19 cellular contexts compared by ENCODE assay signal in the genomic region with DNA sequence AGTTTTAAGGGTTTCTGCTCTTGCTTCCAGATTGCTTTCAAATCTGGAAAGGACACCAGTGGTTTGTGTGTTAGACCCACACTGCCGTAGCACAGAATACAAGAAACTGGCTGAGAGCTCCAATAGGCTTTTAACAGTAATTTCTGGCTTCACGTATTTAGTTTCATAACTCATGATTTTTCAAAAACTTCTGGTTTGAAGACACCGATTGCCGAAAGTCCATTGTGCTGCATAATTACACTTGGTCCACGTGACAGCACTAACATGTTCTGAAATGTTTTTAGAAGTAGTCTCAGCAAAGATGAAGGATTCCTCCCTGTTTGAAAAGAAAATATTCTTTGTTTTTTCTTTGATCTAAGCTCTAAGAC. TPM values are rescaled to one million over a fixed set of nuclear protein-coding genes. Genes with fewer than 3 reads are reported as not detected.
DNase-seq lines count a peak whose midpoint lies in the region; ATAC-seq, FAIRE-seq and TF ChIP-seq lines count a peak whose summit lies in the region.
"Had no signal": no experiment of that assay in that cellular context is flagged by ENCODE, and none has a peak within 500 bp of the region (broad histone marks: within the 10 kb centered on the region; RNA-seq: fewer than 3 reads in every experiment).

No MANE protein-coding gene starts in this region.

- H3K27ac Mint-ChIP-seq in activated T-cell treated with anti-CD3 and anti-CD28 coated beads, Interleukin-2, amount 50 U/mL, for 72 hours = no peak overlapping the region
- H3K27ac Mint-ChIP-seq: memory B cell; T-helper 2 cell treated with Interferon-gamma antibody and Interleukin-4, amounts not matched to agents 5 μg/mL and 100 μg/mL, for 36 hours had no signal

- peaks cover 0 to 2% of the 10 kb centered on the region in 2 donors for H3K9me3 Mint-ChIP-seq in activated T-cell treated with anti-CD3 and anti-CD28 coated beads, Interleukin-2, amount 50 U/mL, for 72 hours
- H3K9me3 Mint-ChIP-seq: memory B cell; T-helper 2 cell treated with Interferon-gamma antibody and Interleukin-4, amounts not matched to agents 5 μg/mL and 100 μg/mL, for 36 hours had no signal

- no peaks in the 10 kb centered on the region for H3K4me1 Mint-ChIP-seq in activated T-cell treated with anti-CD3 and anti-CD28 coated beads, Interleukin-2, amount 50 U/mL, for 72 hours (ENCODE audit: low read depth)
- H3K4me1 Mint-ChIP-seq: memory B cell had no signal

- no peak for FAIRE-seq in H54 (lab: Jason Lieb, UNC)
- FAIRE-seq: endometrium had no signal

- H3K9me3 ChIP-seq in right cardiac atrium (ENCODE audit: control insufficient read depth, low read length) = no peaks in the 10 kb centered on the region
- H3K9me3 ChIP-seq in heart right ventricle = no peaks in the 10 kb centered on the region
- H3K9me3 ChIP-seq in vagina = no peaks in the 10 kb centered on the region
- H3K9me3 ChIP-seq: HAP-1, neutrophil, spleen had no signal

- ATAC-seq in right cardiac atrium = no peak
- no peak for ATAC-seq in heart right ventricle
- peak; percentile 8 for ATAC-seq in sciatic nerve
- no peak for ATAC-seq in activated T-cell treated with anti-CD3 and anti-CD28 coated beads, Interleukin-2, amount 50 U/mL, for 72 hours (replicated peaks in 1 of 2)

- TF ChIP-seq CTCF in heart right ventricle (IDR thresholded peaks at IDR 0.05) (no peak), fibroblast of the aortic adventitia (IDR thresholded peaks at IDR 0.05; ENCODE audit: insufficient read depth, low read length) (no peak), vagina (IDR thresholded peaks at IDR 0.05) (no peak), brain microvascular endothelial cell (IDR thresholded peaks at IDR 0.05; ENCODE audit: low read depth, low read length, missing control alignments) (no peak)

- intact Hi-C loops in right cardiac atrium (cut with DNase I) = no loop called here
- intact Hi-C loops in heart right ventricle (cut with DNase I) = loop anchor here in 7 of 10 donors (5.0 to 10.0 kb wide), 7 partner anchors 50 to 232 kb away; no protein-coding TSS in a partner anchor
- intact Hi-C loops in sciatic nerve (cut with DNase I) = no loop called here
- intact Hi-C loops in vagina (cut with DNase I) = loop anchor here (5.0 kb wide), 1 partner anchor 110 kb away; no protein-coding TSS in a partner anchor

- in situ Hi-C loops in brain microvascular endothelial cell (cut with HindIII; ENCODE audit: low pct_ligation_motif_present, low sequenced_read_pairs) = no loop called here

- 65% methylated on average over 5 of the region's 5 CpGs for WGBS in right cardiac atrium
- 84 to 86% methylated on average over 5 of the region's 5 CpGs for WGBS in heart right ventricle, 2 donors

- peaks cover 6% of the 10 kb centered on the region for H3K4me1 ChIP-seq in right cardiac atrium (ENCODE audit: control insufficient read depth, insufficient read depth, low read length)
- peaks cover 0 to 39% (median 25%) of the 10 kb centered on the region in 9 donors for H3K4me1 ChIP-seq in heart right ventricle
- H3K4me1 ChIP-seq in vagina = peaks cover 75% of the 10 kb centered on the region
- H3K4me1 ChIP-seq: HAP-1 had no signal

- no peak overlapping the region for H3K4me3 Mint-ChIP-seq in activated T-cell treated with anti-CD3 and anti-CD28 coated beads, Interleukin-2, amount 50 U/mL, for 72 hours
- H3K4me3 Mint-ChIP-seq: memory B cell; T-helper 2 cell treated with Interferon-gamma antibody and Interleukin-4, amounts not matched to agents 5 μg/mL and 100 μg/mL, for 36 hours had no signal

- no peak for DNase-seq in right cardiac atrium
- DNase-seq in heart right ventricle = no peak
- DNase-seq in fibroblast of the aortic adventitia (ENCODE audit: low read depth) = peak; percentile 61
- no peak for DNase-seq in sciatic nerve (ENCODE audit: low spot score)
- DNase-seq in vagina (ENCODE audit: extremely low spot score in 2 of 2) = no peak
- DNase-seq in activated T-cell treated with anti-CD3 and anti-CD28 coated beads, Interleukin-2, amount 50 U/mL, for 72 hours = no peak
- DNase-seq in brain microvascular endothelial cell = no peak
- DNase-seq in H54 (ENCODE audit: insufficient read length, low spot score) = no peak
- DNase-seq: ACHN; activated CD4-positive, CD25-positive, alpha-beta regulatory T cell treated with anti-CD3 and anti-CD28 coated beads, Interleukin-2, amount 50 U/mL, for 72 hours; activated naive CD4-positive, alpha-beta T cell treated with anti-CD3 and anti-CD28 coated beads, Interleukin-2, amount 50 U/mL, for 16 hours; NCI-H1048; spleen; stimulated activated naive CD4-positive, alpha-beta T cell treated with Interleukin-2 at 50 U/mL for 16 hours had no signal

- H3K36me3 ChIP-seq in heart right ventricle (peaks cover 0 to 4% (median 0%) of the 10 kb centered on the region in 9 donors), vagina (no peaks in the 10 kb centered on the region), brain microvascular endothelial cell (replicated peaks) (peaks cover 7% of the 10 kb centered on the region)
- H3K36me3 ChIP-seq: HAP-1, neutrophil, spleen had no signal

- H3K27me3 Mint-ChIP-seq in activated T-cell treated with anti-CD3 and anti-CD28 coated beads, Interleukin-2, amount 50 U/mL, for 72 hours (ENCODE audit: low read depth) = peaks cover 39% of the 10 kb centered on the region

- H3K27me3 ChIP-seq in right cardiac atrium (ENCODE audit: control insufficient read depth, insufficient read depth) = no peaks in the 10 kb centered on the region
- H3K27me3 ChIP-seq in heart right ventricle = peaks cover 0 to 33% (median 15%) of the 10 kb centered on the region in 7 donors
- H3K27me3 ChIP-seq in vagina = no peaks in the 10 kb centered on the region
- H3K27me3 ChIP-seq in brain microvascular endothelial cell (replicated peaks) = no peaks in the 10 kb centered on the region

- H3K36me3 Mint-ChIP-seq in activated T-cell treated with anti-CD3 and anti-CD28 coated beads, Interleukin-2, amount 50 U/mL, for 72 hours (ENCODE audit: insufficient read depth in 2 of 2) = peaks cover 0 to 2% of the 10 kb centered on the region in 2 donors
- H3K36me3 Mint-ChIP-seq: memory B cell had no signal

- H3K27ac ChIP-seq in right cardiac atrium (ENCODE audit: low read length) (peak overlapping the region; percentile 56), heart right ventricle (peak overlapping the region in 5 of 10 donors; percentile 23 to 64 (median 47)), vagina (peak overlapping the region; percentile 89), brain microvascular endothelial cell (no peak overlapping the region)
- H3K27ac ChIP-seq: neutrophil had no signal

- TF ChIP-seq POLR2A in vagina (IDR thresholded peaks at IDR 0.05) (no peak), H54 (IDR thresholded peaks at IDR 0.05; ENCODE audit: low read depth, low read length) (no peak)

- H3K4me3 ChIP-seq in right cardiac atrium (ENCODE audit: low read length) (no peak overlapping the region), heart right ventricle (peak overlapping the region in 5 of 10 donors; percentile 34 to 95 (median 82)), fibroblast of the aortic adventitia (ENCODE audit: low read depth, low read length) (peak overlapping the region; percentile 79), vagina (peak overlapping the region; percentile 19 to 57), brain microvascular endothelial cell (ENCODE audit: low read depth, low read length) (no peak overlapping the region)
- H3K4me3 ChIP-seq: HAP-1 had no signal

RNA-seq across cellular contexts. Expression of a gene that starts 3.8 kb away (rescaled TPM):
- total RNA-seq in right cardiac atrium (10 to 100 TPM; 13.3 to 21.8 (median 15.2) TPM), heart right ventricle (10 to 100 TPM in 5 of 10 donors, 1 to 10 TPM in 5; 5.0 to 13.5 (median 9.2) TPM), fibroblast of the aortic adventitia (ENCODE audit: low replicate concordance) (48.3 and 147 TPM in 2 replicates), sciatic nerve (125 TPM), vagina (130 TPM)
- polyA plus RNA-seq in right cardiac atrium (4.2 TPM), heart right ventricle (1 to 10 TPM; 1.9 to 4.2 TPM)
- under 1 TPM in 1 of 2 donors, not detected in 1; 0.09 TPM for total RNA-seq in activated T-cell treated with anti-CD3 and anti-CD28 coated beads, Interleukin-2, amount 50 U/mL, for 72 hours

Comparison
In these comparisons a context has a peak if more than half of its experiments do, and no peak if none do; other contexts are left out.
1. intact Hi-C loops: an anchor here in heart right ventricle (5.0 to 10.0 kb wide) and vagina (5.0 kb wide); none called in right cardiac atrium and sciatic nerve.
2. H3K4me3 ChIP-seq: peak in fibroblast of the aortic adventitia (single experiment) and vagina (2 of 2); none in right cardiac atrium (single experiment) and brain microvascular endothelial cell (single experiment).
3. RNA of a gene that starts 3.8 kb away (total RNA-seq): 48.3 to 147 TPM in fibroblast of the aortic adventitia, 130 TPM in vagina (single experiment), 125 TPM in sciatic nerve (single experiment), 13.3 to 21.8 TPM in right cardiac atrium and 5.0 to 13.5 TPM in heart right ventricle; 0.09 TPM in activated T-cell treated with anti-CD3 and anti-CD28 coated beads, Interleukin-2, amount 50 U/mL, for 72 hours; every median in the first group is over 4 times any median in the second.